In genomic region chr5:77971965-77972544, GRCh38 we compare ENCODE assay signal across 8 cellular contexts.
DNase-seq lines count a peak whose midpoint lies in the region; ATAC-seq, FAIRE-seq and TF ChIP-seq lines count a peak whose summit lies in the region.

No MANE protein-coding gene starts in this region.

- H3K27me3 ChIP-seq in BLaER1 treated with 17β-estradiol and CSF1 and Interleukin-3, amounts not matched to agents 10 nM and 100 nM, result peaks cover 31 to 51% (median 42%) of the 10 kb centered on the region in 11 experiments
- H3K27me3 ChIP-seq in GM12878 (replicated peaks in 1 of 2; ENCODE audit: control insufficient read depth in 2 of 2, insufficient read depth in 2 of 2, low read length in 1 of 2), result 0 out of 4 replicates have a peak, but pooled peaks cover 0 to 4% of the 10 kb centered on the region in 2 experiments

- BruUV-seq in GM12878 (replicated peaks; lab: Mats Ljungman, UMichigan), result no TSS peak

- WGBS in GM12878 (ENCODE audit: insufficient coverage, insufficient replicate concordance, low lambda C conversion rate, missing lambda C conversion rate), result 63% methylated on average over 15 of the region's 15 CpGs

- no peaks in the 10 kb centered on the region for H3K9me3 Mint-ChIP-seq in natural killer cell

- peak overlapping the region; percentile 49 for H3K4me3 Mint-ChIP-seq in natural killer cell

- POLR2A ChIA-PET in GM12878 (lab: Charles Lee), result no interaction called here
- POLR2A ChIA-PET in RWPE1 (lab: Yijun Ruan, JAX; ENCODE audit: low non-redundant PET), result no interaction called here

- H2AFZ ChIP-seq in GM12878 (ENCODE audit: control insufficient read depth, low read depth, low read length), result peak overlapping the region; percentile 85

- no peak overlapping the region for H3K27ac ChIP-seq in BLaER1 treated with 17β-estradiol and CSF1 and Interleukin-3, amounts not matched to agents 10 nM and 100 nM
- H3K27ac ChIP-seq in GM12878 (ENCODE audit: control insufficient read depth, insufficient read depth) (no peak overlapping the region), RWPE1 (no peak overlapping the region)

- ATAC-seq in HG02678 (IDR thresholded peaks at IDR 0.05; ENCODE audit: unreplicated experiment), result peak; percentile 14
- no peak; the same call in 2 of the 3 replicates for ATAC-seq in GM12878
- peak in 1 of 3 donors; percentile 36 for ATAC-seq in natural killer cell
- no peak for ATAC-seq in GM18907 (IDR thresholded peaks at IDR 0.05; ENCODE audit: unreplicated experiment)

- H3K79me2 ChIP-seq in GM12878 (ENCODE audit: control insufficient read depth, insufficient read depth, low read length), result no peaks in the 10 kb centered on the region

- H3K4me1 ChIP-seq in BLaER1 treated with 17β-estradiol and CSF1 and Interleukin-3, amounts not matched to agents 10 nM and 100 nM, result peaks cover 9 to 12% (median 11%) of the 10 kb centered on the region in 10 experiments; a peak in 19 of 20 replicates
- H3K4me1 ChIP-seq in GM12878 (ENCODE audit: control insufficient read depth, insufficient read depth, low read length), result peaks cover 8% of the 10 kb centered on the region

- peak overlapping the region in 9 of 10 experiments; percentile 37 to 62 (median 50); a peak in 18 of 20 replicates for H3K4me3 ChIP-seq in BLaER1 treated with 17β-estradiol and CSF1 and Interleukin-3, amounts not matched to agents 10 nM and 100 nM
- peak overlapping the region; percentile 61; the same call in 1 of the 2 replicates for H3K4me3 ChIP-seq in GM12878

- H3K27ac Mint-ChIP-seq in natural killer cell, result no peak overlapping the region

- no peak for TF ChIP-seq RAD21 in GM12878 (IDR thresholded peaks at IDR 0.05; ENCODE audit: insufficient read depth, low read depth, low read length)

- SMC1A ChIA-PET in GM12878 (lab: Charles Lee; ENCODE audit: uncharacterized antibody, unreplicated experiment), result interaction anchor here (0.8 to 3.7 kb wide), 10 partner anchors 9 to 411 kb away, joined by 3 to 23 read pairs (median 4); no protein-coding TSS in a partner anchor

- TF ChIP-seq EP300 in GM12878 (IDR thresholded peaks at IDR 0.05; ENCODE audit: borderline replicate concordance in 1 of 2, control insufficient read depth in 1 of 2, low read depth in 2 of 2, low read length in 2 of 2), result no peak

- H3K36me3 Mint-ChIP-seq in natural killer cell, result no peaks in the 10 kb centered on the region

- CTCF ChIA-PET in GM12878 (lab: Yijun Ruan, JAX), result interaction anchor here (0.8 to 2.2 kb wide), 6 partner anchors 34 to 413 kb away, joined by 3 to 11 read pairs (median 4); no protein-coding TSS in a partner anchor
- CTCF ChIA-PET in RWPE1 (lab: Yijun Ruan, JAX), result no interaction called here

- DNase-seq in GM12878 (ENCODE audit: low read depth, low spot score), result no peak
- DNase-seq in natural killer cell, result no peak
- DNase-seq in cortex of kidney (lab: John Stamatoyannopoulos, UW), result no peak
- DNase-seq in RWPE1 (ENCODE audit: low spot score), result no peak
- DNase-seq in OCI-M2 (lab: John Stamatoyannopoulos, UW; ENCODE audit: unreplicated experiment), result no peak

- no peaks in the 10 kb centered on the region for H3K36me3 ChIP-seq in BLaER1 treated with 17β-estradiol and CSF1 and Interleukin-3, amounts not matched to agents 10 nM and 100 nM
- no peaks in the 10 kb centered on the region for H3K36me3 ChIP-seq in GM12878 (ENCODE audit: control insufficient read depth in 2 of 2, insufficient read depth in 2 of 2, low read length in 1 of 2)

- RAD21 ChIA-PET in GM12878 (lab: Charles Lee; ENCODE audit: unreplicated experiment), result interaction anchor here (1.0 to 2.6 kb wide), 6 partner anchors 8 to 341 kb away, joined by 3 to 8 read pairs (median 5); no protein-coding TSS in a partner anchor

- H3K4me2 ChIP-seq in BLaER1 treated with 17β-estradiol and CSF1 and Interleukin-3, amounts not matched to agents 10 nM and 100 nM, result peak overlapping the region; percentile 68 to 88 (median 79)
- H3K4me2 ChIP-seq in GM12878 (ENCODE audit: control insufficient read depth, insufficient read depth), result peak overlapping the region; percentile 94

- H4K20me1 ChIP-seq in BLaER1 treated with 17β-estradiol and CSF1 and Interleukin-3, amounts not matched to agents 10 nM and 100 nM, result no peaks in the 10 kb centered on the region
- H4K20me1 ChIP-seq in GM12878 (ENCODE audit: control insufficient read depth, insufficient read depth), result no peaks in the 10 kb centered on the region

- peaks cover 10 to 13% of the 10 kb centered on the region in 2 donors for H3K4me1 Mint-ChIP-seq in natural killer cell

- H3K9me3 ChIP-seq in BLaER1 treated with 17β-estradiol and CSF1 and Interleukin-3, amounts not matched to agents 10 nM and 100 nM (replicated peaks in 1 of 11), result peaks cover 0 to 15% (median 8%) of the 10 kb centered on the region in 11 experiments; a peak in 16 of 22 replicates
- no peaks in the 10 kb centered on the region for H3K9me3 ChIP-seq in GM12878 (replicated peaks; ENCODE audit: control insufficient read depth, insufficient read depth, low read length)

- H3K27me3 Mint-ChIP-seq in natural killer cell (ENCODE audit: low read depth in 2 of 2), result peaks cover 51 to 61% of the 10 kb centered on the region in 2 donors

- no peak for FAIRE-seq in GM12878 (lab: Jason Lieb, UNC)

- in situ Hi-C loops in GM12878 (cut with MboI), result no loop called here

- intact Hi-C loops in GM12878 (cut with micrococcal nuclease; ENCODE audit: unreplicated experiment), result loop anchor here (5.0 to 10.0 kb wide), 4 partner anchors 107 to 410 kb away; partner anchors contain the start of gene TBCA
- intact Hi-C loops in natural killer cell (cut with micrococcal nuclease), result no loop called here

- no peak for TF ChIP-seq POLR2A in GM12878 (IDR thresholded peaks at IDR 0.05; ENCODE audit: low read depth, low read length)

- TF ChIP-seq CTCF in GM12878 (IDR thresholded peaks at IDR 0.05 in 2 of 3, conservative IDR thresholded peaks at IDR 0.05 in 1 of 3; ENCODE audit: control insufficient read depth in 2 of 3, extremely low read depth in 1 of 3, insufficient read depth in 1 of 3, low read depth in 3 of 3, low read length in 3 of 3) (no peak), natural killer cell (IDR thresholded peaks at IDR 0.05) (no peak), RWPE1 (conservative IDR thresholded peaks at IDR 0.05; ENCODE audit: low read depth) (no peak)

- H3K9ac ChIP-seq in BLaER1 treated with 17β-estradiol and CSF1 and Interleukin-3, amounts not matched to agents 10 nM and 100 nM, result peak overlapping the region in 2 of 11 experiments; percentile 17 to 30; a peak in 1 of 22 replicates
- H3K9ac ChIP-seq in GM12878 (ENCODE audit: control insufficient read depth, insufficient read depth, low read length), result no peak overlapping the region; the same call in 1 of the 2 replicates

TF ChIP-seq in GM12878, 131 proteins besides CTCF, POLR2A, EP300 and RAD21 (continues in another document):
- no peak for TF ChIP-seq NBN (IDR thresholded peaks at IDR 0.05)
- TF ChIP-seq STAT1 (conservative IDR thresholded peaks at IDR 0.05), result no peak
- TF ChIP-seq CBFB (IDR thresholded peaks at IDR 0.05; ENCODE audit: low read depth), result no peak
- no peak for TF ChIP-seq ZNF24 (IDR thresholded peaks at IDR 0.05)
- no peak for TF ChIP-seq LARP7 (IDR thresholded peaks at IDR 0.05)
- TF ChIP-seq E4F1 (IDR thresholded peaks at IDR 0.05; ENCODE audit: borderline replicate concordance, partially characterized antibody), result no peak
- TF ChIP-seq MLLT1 (IDR thresholded peaks at IDR 0.05), result no peak
- TF ChIP-seq SUZ12 (IDR thresholded peaks at IDR 0.05; ENCODE audit: unreplicated experiment), result no peak
- TF ChIP-seq TARDBP (IDR thresholded peaks at IDR 0.05; ENCODE audit: borderline replicate concordance), result no peak
- no peak for TF ChIP-seq ZNF207 (IDR thresholded peaks at IDR 0.05; ENCODE audit: borderline replicate concordance)
- no peak for TF ChIP-seq IRF5 (IDR thresholded peaks at IDR 0.05; ENCODE audit: borderline replicate concordance)
- no peak for TF ChIP-seq TAF1 (IDR thresholded peaks at IDR 0.05; ENCODE audit: borderline replicate concordance, low read depth, low read length)
